ENCODE assay signal across 1 cellular context in genomic region chr2:84959494-84960156, GRCh38.
TF ChIP-seq lines count a peak whose summit lies in the region.

No MANE protein-coding gene starts in this region.

TF ChIP-seq in SK-N-SH treated with all-trans-retinoic acid at 6 μM for 48 hours, 23 proteins besides CTCF, POLR2A, EP300 and RAD21 (continued from another document):
- TF ChIP-seq, protein P1, sequence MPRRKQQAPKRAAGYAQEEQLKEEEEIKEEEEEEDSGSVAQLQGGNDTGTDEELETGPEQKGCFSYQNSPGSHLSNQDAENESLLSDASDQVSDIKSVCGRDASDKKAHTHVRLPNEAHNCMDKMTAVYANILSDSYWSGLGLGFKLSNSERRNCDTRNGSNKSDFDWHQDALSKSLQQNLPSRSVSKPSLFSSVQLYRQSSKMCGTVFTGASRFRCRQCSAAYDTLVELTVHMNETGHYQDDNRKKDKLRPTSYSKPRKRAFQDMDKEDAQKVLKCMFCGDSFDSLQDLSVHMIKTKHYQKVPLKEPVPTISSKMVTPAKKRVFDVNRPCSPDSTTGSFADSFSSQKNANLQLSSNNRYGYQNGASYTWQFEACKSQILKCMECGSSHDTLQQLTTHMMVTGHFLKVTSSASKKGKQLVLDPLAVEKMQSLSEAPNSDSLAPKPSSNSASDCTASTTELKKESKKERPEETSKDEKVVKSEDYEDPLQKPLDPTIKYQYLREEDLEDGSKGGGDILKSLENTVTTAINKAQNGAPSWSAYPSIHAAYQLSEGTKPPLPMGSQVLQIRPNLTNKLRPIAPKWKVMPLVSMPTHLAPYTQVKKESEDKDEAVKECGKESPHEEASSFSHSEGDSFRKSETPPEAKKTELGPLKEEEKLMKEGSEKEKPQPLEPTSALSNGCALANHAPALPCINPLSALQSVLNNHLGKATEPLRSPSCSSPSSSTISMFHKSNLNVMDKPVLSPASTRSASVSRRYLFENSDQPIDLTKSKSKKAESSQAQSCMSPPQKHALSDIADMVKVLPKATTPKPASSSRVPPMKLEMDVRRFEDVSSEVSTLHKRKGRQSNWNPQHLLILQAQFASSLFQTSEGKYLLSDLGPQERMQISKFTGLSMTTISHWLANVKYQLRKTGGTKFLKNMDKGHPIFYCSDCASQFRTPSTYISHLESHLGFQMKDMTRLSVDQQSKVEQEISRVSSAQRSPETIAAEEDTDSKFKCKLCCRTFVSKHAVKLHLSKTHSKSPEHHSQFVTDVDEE (CRISPR knock-in tag; IDR thresholded peaks at IDR 0.05) = no peak
